Comparison of ENCODE assay signal across 1 cellular context in genomic region chr16:87575027-87575804, GRCh38.
TF ChIP-seq lines count a peak whose summit lies in the region.

No MANE protein-coding gene starts in this region.

TF ChIP-seq in HepG2, 621 proteins besides CTCF, POLR2A, EP300 and RAD21 (continued from another document):
- TF ChIP-seq ZBTB40 (IDR thresholded peaks at IDR 0.05) = peak; percentile 64
- TF ChIP-seq ZBTB40 (CRISPR knock-in tag; IDR thresholded peaks at IDR 0.05) = peak; percentile 99
- TF ChIP-seq BRD4 (CRISPR knock-in tag; IDR thresholded peaks at IDR 0.05) = no peak
- no peak for TF ChIP-seq ATAD3A (CRISPR knock-in tag; IDR thresholded peaks at IDR 0.05)
- no peak for TF ChIP-seq CENPX (CRISPR knock-in tag; IDR thresholded peaks at IDR 0.05)
- TF ChIP-seq ZNF790 (CRISPR knock-in tag; IDR thresholded peaks at IDR 0.05; ENCODE audit: borderline replicate concordance) = no peak
- TF ChIP-seq NKX3-1 (CRISPR knock-in tag; IDR thresholded peaks at IDR 0.05) = no peak
- TF ChIP-seq ZNF740 (CRISPR knock-in tag; IDR thresholded peaks at IDR 0.05) = no peak
